ENCODE assay signal across 27 cellular contexts in the genomic region with DNA sequence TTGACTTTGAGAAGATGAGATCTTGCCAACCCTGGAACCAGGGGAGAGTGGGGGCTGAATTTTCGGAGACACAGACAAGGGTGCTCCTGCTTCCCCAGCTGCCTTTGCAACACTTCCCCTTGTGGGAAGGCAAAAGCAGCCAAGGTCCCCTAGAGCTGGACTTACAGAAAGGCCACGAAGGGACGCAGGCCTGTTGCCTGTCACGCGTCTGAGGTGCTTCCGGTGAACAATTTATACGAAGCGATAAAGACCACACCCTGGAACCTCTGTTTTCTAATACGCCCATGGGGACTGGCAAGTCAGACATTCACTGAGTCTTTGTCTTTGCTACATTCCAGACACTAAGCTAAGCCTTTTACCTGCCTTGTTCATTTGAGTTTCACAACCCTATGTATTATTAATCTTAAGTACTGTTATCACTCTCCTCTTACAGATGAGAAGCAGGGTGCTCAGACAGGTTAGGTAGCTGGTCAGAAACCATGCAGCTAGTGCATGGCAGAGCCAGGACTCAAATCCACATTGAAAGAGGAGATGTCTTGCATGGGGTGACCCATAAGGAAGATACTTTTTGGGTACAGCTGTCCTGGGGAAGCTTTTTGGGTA. TPM values are rescaled to one million over a fixed set of nuclear protein-coding genes. Genes with fewer than 3 reads are reported as not detected.
"Had no signal": no experiment of that assay in that cellular context is flagged by ENCODE, and none has a peak within 500 bp of the region (broad histone marks: within the 10 kb centered on the region; RNA-seq: fewer than 3 reads in every experiment).

No MANE protein-coding gene starts in this region.

- H3K36me3 Mint-ChIP-seq: activated CD4-positive, alpha-beta memory T cell treated with anti-CD3 and anti-CD28 coated beads for 36 hours; activated naive CD4-positive, alpha-beta T cell treated with anti-CD3 and anti-CD28 coated beads, Interleukin-2, amount 50 U/mL, for 72 hours; brain had no signal

- H3K4me1 Mint-ChIP-seq: activated CD4-positive, alpha-beta T cell treated with anti-CD3 and anti-CD28 coated beads, Interleukin-2, amount 10 ng/mL, durations not matched to agents 7 days and 5 days; activated naive CD8-positive, alpha-beta T cell treated with anti-CD3 and anti-CD28 coated beads, Interleukin-2, amount 50 U/mL, for 24 hours had no signal

- H3K9me3 Mint-ChIP-seq: activated CD4-positive, alpha-beta memory T cell treated with anti-CD3 and anti-CD28 coated beads for 36 hours; activated CD4-positive, alpha-beta T cell treated with anti-CD3 and anti-CD28 coated beads, Interleukin-2, amount 10 ng/mL, durations not matched to agents 7 days and 5 days; activated naive CD4-positive, alpha-beta T cell treated with anti-CD3 and anti-CD28 coated beads, Interleukin-2, amount 50 U/mL, for 72 hours; activated naive CD8-positive, alpha-beta T cell treated with anti-CD3 and anti-CD28 coated beads, Interleukin-2, amount 50 U/mL, for 24 hours; activated T-cell treated with anti-CD3 and anti-CD28 coated beads, Interleukin-2, amount 50 U/mL, for 4 hours; brain; T-helper 1 cell treated with Interleukin-12 subunit alpha and Interleukin-12 subunit beta and Interleukin-4 antibody, amounts not matched to agents 30 μg/mL and 1 μg/mL, for 36 hours had no signal

- FAIRE-seq: astrocyte had no signal

- H3K4me3 Mint-ChIP-seq: activated CD4-positive, alpha-beta memory T cell treated with anti-CD3 and anti-CD28 coated beads for 36 hours; activated CD4-positive, alpha-beta T cell treated with anti-CD3 and anti-CD28 coated beads, Interleukin-2, amount 10 ng/mL, durations not matched to agents 7 days and 5 days; activated naive CD8-positive, alpha-beta T cell treated with anti-CD3 and anti-CD28 coated beads, Interleukin-2, amount 50 U/mL, for 24 hours; activated T-cell treated with anti-CD3 and anti-CD28 coated beads, Interleukin-2, amount 50 U/mL, for 4 hours; brain; T-helper 1 cell treated with Interleukin-12 subunit alpha and Interleukin-12 subunit beta and Interleukin-4 antibody, amounts not matched to agents 30 μg/mL and 1 μg/mL, for 36 hours had no signal

- H3K36me3 ChIP-seq: cardiac muscle cell had no signal

- H3K27ac Mint-ChIP-seq: activated CD4-positive, alpha-beta memory T cell treated with anti-CD3 and anti-CD28 coated beads for 36 hours; activated CD4-positive, alpha-beta T cell treated with anti-CD3 and anti-CD28 coated beads, Interleukin-2, amount 10 ng/mL, durations not matched to agents 7 days and 5 days; activated naive CD4-positive, alpha-beta T cell treated with anti-CD3 and anti-CD28 coated beads, Interleukin-2, amount 50 U/mL, for 72 hours; activated naive CD8-positive, alpha-beta T cell treated with anti-CD3 and anti-CD28 coated beads, Interleukin-2, amount 50 U/mL, for 24 hours; T-helper 1 cell treated with Interleukin-12 subunit alpha and Interleukin-12 subunit beta and Interleukin-4 antibody, amounts not matched to agents 30 μg/mL and 1 μg/mL, for 36 hours had no signal

- DNase-seq: activated CD4-positive, alpha-beta memory T cell treated with anti-CD3 and anti-CD28 coated beads for 36 hours; activated CD4-positive, alpha-beta T cell treated with anti-CD3 and anti-CD28 coated beads, Interleukin-2, amount 10 ng/mL, durations not matched to agents 7 days and 5 days; activated CD4-positive, CD25-positive, alpha-beta regulatory T cell; activated CD8-positive, alpha-beta memory T cell treated with anti-CD3 and anti-CD28 coated beads for 24 hours; activated effector memory CD4-positive, alpha-beta T cell treated with anti-CD3 and anti-CD28 coated beads, Interleukin-2, amount 50 U/mL, for 16 hours; activated naive CD4-positive, alpha-beta T cell treated with Interleukin-2 at 50 U/mL for 16 hours; activated naive CD8-positive, alpha-beta T cell treated with anti-CD3 and anti-CD28 coated beads, Interleukin-2, amount 50 U/mL, for 24 hours; activated T-cell treated with anti-CD3 and anti-CD28 coated beads, Interleukin-2, amount 50 U/mL, for 4 hours; amniotic stem cell; IMR-90; KG1; NCI-H1105 treated with DMSO at 0.1 percent for 48 hours; NCI-H146; NCI-H1930; NCI-H2107; NCI-H2171 treated with DMSO at 0.1 percent for 48 hours; NCI-H226; NCI-H69; NK-92 treated with Interleukin-12 subunit alpha and Interleukin-12 subunit beta, amount 100 ng/mL, for 24 hours; PC-9; SHP77 treated with DMSO at 0.1 percent for 48 hours had no signal

- H3K4me3 ChIP-seq: cardiac muscle cell, PC-9 had no signal

- H3K27ac ChIP-seq: cardiac muscle cell, PC-9, VCaP had no signal

RNA-seq across cellular contexts. Expression of a gene that starts 13.2 kb away (rescaled TPM):
- total RNA-seq: activated CD4-positive, alpha-beta memory T cell treated with anti-CD3 and anti-CD28 coated beads for 36 hours; activated CD4-positive, alpha-beta T cell treated with anti-CD3 and anti-CD28 coated beads, Interleukin-2, amount 10 ng/mL, durations not matched to agents 7 days and 5 days; activated naive CD4-positive, alpha-beta T cell treated with anti-CD3 and anti-CD28 coated beads, Interleukin-2, amount 50 U/mL, for 72 hours; activated T-cell treated with anti-CD3 and anti-CD28 coated beads, Interleukin-2, amount 50 U/mL, for 4 hours; IMR-90; PC-9 had no signal
- polyA plus RNA-seq: cardiac muscle cell, IMR-90 had no signal
